1 cellular context compared by ENCODE assay signal in the genomic region with DNA sequence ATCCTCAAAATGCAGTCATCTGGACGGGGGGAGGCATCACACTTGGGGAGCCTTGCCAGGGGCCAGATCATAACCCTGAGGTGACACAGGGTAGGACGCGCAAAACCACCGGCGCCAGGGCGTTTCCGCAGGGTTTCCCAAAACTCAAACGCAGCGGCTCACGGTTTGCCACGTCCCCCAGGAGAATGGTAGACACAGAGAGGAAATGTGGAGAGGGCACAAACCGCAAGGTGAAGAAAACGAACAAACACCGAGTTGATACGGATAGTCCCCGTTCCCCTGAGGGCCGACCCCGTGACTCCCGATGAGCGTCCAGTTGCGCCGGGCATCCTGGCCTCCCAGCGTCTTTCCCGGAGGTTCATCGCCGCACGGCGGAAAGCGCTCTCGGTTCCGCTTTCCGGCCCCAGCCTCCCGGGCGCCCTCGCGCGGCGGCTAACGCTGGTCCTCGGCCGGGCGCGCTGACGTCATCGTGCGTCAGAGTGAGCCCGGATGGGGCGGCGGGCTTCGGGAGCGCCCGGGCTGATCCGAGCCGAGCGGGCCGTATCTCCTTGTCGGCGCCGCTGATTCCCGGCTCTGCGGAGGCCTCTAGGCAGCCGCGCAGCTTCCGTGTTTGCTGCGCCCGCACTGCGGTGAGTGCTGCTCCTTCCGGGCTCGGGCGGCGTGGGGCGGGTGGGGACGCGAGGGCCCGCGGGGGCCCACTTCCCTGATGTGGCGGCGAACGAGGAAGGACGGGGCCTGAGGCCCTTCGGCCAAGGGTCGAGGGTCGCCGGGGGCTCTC.
TF ChIP-seq lines count a peak whose summit lies in the region.

A gene (plus strand): TSS at position 467 of the 778 bp plus-strand sequence. CDS start 2,641 bp downstream, outside the sequence.

TF ChIP-seq in HepG2, 621 proteins besides CTCF, POLR2A, EP300 and RAD21 (continued from another document and continues in another):
- TF ChIP-seq ZNF83 (CRISPR knock-in tag; IDR thresholded peaks at IDR 0.05; ENCODE audit: borderline replicate concordance), result no peak
- peak; percentile 13; the same call in 1 of the 2 replicates for TF ChIP-seq ZNF614 (CRISPR knock-in tag; IDR thresholded peaks at IDR 0.05; ENCODE audit: borderline replicate concordance)
- peak; percentile 68; the same call in 1 of the 2 replicates for TF ChIP-seq ZBTB7B (CRISPR knock-in tag; IDR thresholded peaks at IDR 0.05)
- TF ChIP-seq, protein P1, sequence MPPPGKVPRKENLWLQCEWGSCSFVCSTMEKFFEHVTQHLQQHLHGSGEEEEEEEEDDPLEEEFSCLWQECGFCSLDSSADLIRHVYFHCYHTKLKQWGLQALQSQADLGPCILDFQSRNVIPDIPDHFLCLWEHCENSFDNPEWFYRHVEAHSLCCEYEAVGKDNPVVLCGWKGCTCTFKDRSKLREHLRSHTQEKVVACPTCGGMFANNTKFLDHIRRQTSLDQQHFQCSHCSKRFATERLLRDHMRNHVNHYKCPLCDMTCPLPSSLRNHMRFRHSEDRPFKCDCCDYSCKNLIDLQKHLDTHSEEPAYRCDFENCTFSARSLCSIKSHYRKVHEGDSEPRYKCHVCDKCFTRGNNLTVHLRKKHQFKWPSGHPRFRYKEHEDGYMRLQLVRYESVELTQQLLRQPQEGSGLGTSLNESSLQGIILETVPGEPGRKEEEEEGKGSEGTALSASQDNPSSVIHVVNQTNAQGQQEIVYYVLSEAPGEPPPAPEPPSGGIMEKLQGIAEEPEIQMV (CRISPR knock-in tag; IDR thresholded peaks at IDR 0.05; ENCODE audit: low read depth), result no peak
- TF ChIP-seq ZNF460 (CRISPR knock-in tag; IDR thresholded peaks at IDR 0.05; ENCODE audit: borderline replicate concordance), result no peak; the same call in 1 of the 2 replicates
- TF ChIP-seq, protein P2, sequence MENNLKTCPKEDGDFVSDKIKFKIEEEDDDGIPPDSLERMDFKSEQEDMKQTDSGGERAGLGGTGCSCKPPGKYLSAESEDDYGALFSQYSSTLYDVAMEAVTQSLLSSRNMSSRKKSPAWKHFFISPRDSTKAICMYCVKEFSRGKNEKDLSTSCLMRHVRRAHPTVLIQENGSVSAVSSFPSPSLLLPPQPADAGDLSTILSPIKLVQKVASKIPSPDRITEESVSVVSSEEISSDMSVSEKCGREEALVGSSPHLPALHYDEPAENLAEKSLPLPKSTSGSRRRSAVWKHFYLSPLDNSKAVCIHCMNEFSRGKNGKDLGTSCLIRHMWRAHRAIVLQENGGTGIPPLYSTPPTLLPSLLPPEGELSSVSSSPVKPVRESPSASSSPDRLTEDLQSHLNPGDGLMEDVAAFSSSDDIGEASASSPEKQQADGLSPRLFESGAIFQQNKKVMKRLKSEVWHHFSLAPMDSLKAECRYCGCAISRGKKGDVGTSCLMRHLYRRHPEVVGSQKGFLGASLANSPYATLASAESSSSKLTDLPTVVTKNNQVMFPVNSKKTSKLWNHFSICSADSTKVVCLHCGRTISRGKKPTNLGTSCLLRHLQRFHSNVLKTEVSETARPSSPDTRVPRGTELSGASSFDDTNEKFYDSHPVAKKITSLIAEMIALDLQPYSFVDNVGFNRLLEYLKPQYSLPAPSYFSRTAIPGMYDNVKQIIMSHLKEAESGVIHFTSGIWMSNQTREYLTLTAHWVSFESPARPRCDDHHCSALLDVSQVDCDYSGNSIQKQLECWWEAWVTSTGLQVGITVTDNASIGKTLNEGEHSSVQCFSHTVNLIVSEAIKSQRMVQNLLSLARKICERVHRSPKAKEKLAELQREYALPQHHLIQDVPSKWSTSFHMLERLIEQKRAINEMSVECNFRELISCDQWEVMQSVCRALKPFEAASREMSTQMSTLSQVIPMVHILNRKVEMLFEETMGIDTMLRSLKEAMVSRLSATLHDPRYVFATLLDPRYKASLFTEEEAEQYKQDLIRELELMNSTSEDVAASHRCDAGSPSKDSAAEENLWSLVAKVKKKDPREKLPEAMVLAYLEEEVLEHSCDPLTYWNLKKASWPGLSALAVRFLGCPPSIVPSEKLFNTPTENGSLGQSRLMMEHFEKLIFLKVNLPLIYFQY (CRISPR knock-in tag; IDR thresholded peaks at IDR 0.05; ENCODE audit: borderline replicate concordance), result peak; percentile 65; the same call in 1 of the 2 replicates
- no peak; the same call in 1 of the 2 replicates for TF ChIP-seq ZNF878 (CRISPR knock-in tag; IDR thresholded peaks at IDR 0.05)
- TF ChIP-seq, protein P3, sequence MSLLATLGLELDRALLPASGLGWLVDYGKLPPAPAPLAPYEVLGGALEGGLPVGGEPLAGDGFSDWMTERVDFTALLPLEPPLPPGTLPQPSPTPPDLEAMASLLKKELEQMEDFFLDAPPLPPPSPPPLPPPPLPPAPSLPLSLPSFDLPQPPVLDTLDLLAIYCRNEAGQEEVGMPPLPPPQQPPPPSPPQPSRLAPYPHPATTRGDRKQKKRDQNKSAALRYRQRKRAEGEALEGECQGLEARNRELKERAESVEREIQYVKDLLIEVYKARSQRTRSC (CRISPR knock-in tag; IDR thresholded peaks at IDR 0.05; ENCODE audit: low read depth), result no peak
- peak; percentile 70; the same call in 1 of the 2 replicates for TF ChIP-seq ZNF451 (CRISPR knock-in tag; IDR thresholded peaks at IDR 0.05)
- TF ChIP-seq, protein P4, sequence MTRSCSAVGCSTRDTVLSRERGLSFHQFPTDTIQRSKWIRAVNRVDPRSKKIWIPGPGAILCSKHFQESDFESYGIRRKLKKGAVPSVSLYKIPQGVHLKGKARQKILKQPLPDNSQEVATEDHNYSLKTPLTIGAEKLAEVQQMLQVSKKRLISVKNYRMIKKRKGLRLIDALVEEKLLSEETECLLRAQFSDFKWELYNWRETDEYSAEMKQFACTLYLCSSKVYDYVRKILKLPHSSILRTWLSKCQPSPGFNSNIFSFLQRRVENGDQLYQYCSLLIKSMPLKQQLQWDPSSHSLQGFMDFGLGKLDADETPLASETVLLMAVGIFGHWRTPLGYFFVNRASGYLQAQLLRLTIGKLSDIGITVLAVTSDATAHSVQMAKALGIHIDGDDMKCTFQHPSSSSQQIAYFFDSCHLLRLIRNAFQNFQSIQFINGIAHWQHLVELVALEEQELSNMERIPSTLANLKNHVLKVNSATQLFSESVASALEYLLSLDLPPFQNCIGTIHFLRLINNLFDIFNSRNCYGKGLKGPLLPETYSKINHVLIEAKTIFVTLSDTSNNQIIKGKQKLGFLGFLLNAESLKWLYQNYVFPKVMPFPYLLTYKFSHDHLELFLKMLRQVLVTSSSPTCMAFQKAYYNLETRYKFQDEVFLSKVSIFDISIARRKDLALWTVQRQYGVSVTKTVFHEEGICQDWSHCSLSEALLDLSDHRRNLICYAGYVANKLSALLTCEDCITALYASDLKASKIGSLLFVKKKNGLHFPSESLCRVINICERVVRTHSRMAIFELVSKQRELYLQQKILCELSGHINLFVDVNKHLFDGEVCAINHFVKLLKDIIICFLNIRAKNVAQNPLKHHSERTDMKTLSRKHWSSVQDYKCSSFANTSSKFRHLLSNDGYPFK (CRISPR knock-in tag; IDR thresholded peaks at IDR 0.05; ENCODE audit: borderline replicate concordance), result peak; percentile 85
- peak; percentile 78 for TF ChIP-seq TARDBP (CRISPR knock-in tag; IDR thresholded peaks at IDR 0.05)
- TF ChIP-seq, protein P5, sequence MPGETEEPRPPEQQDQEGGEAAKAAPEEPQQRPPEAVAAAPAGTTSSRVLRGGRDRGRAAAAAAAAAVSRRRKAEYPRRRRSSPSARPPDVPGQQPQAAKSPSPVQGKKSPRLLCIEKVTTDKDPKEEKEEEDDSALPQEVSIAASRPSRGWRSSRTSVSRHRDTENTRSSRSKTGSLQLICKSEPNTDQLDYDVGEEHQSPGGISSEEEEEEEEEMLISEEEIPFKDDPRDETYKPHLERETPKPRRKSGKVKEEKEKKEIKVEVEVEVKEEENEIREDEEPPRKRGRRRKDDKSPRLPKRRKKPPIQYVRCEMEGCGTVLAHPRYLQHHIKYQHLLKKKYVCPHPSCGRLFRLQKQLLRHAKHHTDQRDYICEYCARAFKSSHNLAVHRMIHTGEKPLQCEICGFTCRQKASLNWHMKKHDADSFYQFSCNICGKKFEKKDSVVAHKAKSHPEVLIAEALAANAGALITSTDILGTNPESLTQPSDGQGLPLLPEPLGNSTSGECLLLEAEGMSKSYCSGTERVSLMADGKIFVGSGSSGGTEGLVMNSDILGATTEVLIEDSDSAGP (CRISPR knock-in tag; IDR thresholded peaks at IDR 0.05; ENCODE audit: borderline replicate concordance), result peak; percentile 94
- TF ChIP-seq RBFOX2 (IDR thresholded peaks at IDR 0.05; ENCODE audit: low read depth, low read length), result peak; percentile 96
- TF ChIP-seq WIZ (CRISPR knock-in tag; IDR thresholded peaks at IDR 0.05), result 0 out of 2 replicates have a peak, but pooled peaks have one; percentile 64
- TF ChIP-seq ZNF180 (CRISPR knock-in tag; IDR thresholded peaks at IDR 0.05; ENCODE audit: borderline replicate concordance, low read depth), result 0 out of 2 replicates have a peak, but pooled peaks have one; percentile 45
- TF ChIP-seq, protein P6, sequence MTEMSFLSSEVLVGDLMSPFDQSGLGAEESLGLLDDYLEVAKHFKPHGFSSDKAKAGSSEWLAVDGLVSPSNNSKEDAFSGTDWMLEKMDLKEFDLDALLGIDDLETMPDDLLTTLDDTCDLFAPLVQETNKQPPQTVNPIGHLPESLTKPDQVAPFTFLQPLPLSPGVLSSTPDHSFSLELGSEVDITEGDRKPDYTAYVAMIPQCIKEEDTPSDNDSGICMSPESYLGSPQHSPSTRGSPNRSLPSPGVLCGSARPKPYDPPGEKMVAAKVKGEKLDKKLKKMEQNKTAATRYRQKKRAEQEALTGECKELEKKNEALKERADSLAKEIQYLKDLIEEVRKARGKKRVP (CRISPR knock-in tag; IDR thresholded peaks at IDR 0.05), result peak in 1 of 2 experiments; percentile 68; a peak in 1 of 4 replicates
- no peak for TF ChIP-seq ZNF17 (CRISPR knock-in tag; IDR thresholded peaks at IDR 0.05)
- TF ChIP-seq HDAC2 (CRISPR knock-in tag; IDR thresholded peaks at IDR 0.05), result peak; percentile 28; the same call in 1 of the 2 replicates
- no peak for TF ChIP-seq NFE2 (CRISPR knock-in tag; IDR thresholded peaks at IDR 0.05)
- TF ChIP-seq GTF3A (CRISPR knock-in tag; conservative IDR thresholded peaks at IDR 0.05), result 0 out of 2 replicates have a peak, but pooled peaks have one; percentile 65
- TF ChIP-seq ZNF335 (CRISPR knock-in tag; IDR thresholded peaks at IDR 0.05), result no peak; the same call in 1 of the 2 replicates
- 0 out of 2 replicates have a peak, but pooled peaks have one; percentile 42 for TF ChIP-seq ZNF205 (CRISPR knock-in tag; IDR thresholded peaks at IDR 0.05)
- no peak for TF ChIP-seq ZNF644 (CRISPR knock-in tag; IDR thresholded peaks at IDR 0.05; ENCODE audit: low read depth)
- TF ChIP-seq SP140L (CRISPR knock-in tag; IDR thresholded peaks at IDR 0.05; ENCODE audit: borderline replicate concordance), result no peak
- TF ChIP-seq ARNT (IDR thresholded peaks at IDR 0.05), result no peak
- TF ChIP-seq, protein P7, sequence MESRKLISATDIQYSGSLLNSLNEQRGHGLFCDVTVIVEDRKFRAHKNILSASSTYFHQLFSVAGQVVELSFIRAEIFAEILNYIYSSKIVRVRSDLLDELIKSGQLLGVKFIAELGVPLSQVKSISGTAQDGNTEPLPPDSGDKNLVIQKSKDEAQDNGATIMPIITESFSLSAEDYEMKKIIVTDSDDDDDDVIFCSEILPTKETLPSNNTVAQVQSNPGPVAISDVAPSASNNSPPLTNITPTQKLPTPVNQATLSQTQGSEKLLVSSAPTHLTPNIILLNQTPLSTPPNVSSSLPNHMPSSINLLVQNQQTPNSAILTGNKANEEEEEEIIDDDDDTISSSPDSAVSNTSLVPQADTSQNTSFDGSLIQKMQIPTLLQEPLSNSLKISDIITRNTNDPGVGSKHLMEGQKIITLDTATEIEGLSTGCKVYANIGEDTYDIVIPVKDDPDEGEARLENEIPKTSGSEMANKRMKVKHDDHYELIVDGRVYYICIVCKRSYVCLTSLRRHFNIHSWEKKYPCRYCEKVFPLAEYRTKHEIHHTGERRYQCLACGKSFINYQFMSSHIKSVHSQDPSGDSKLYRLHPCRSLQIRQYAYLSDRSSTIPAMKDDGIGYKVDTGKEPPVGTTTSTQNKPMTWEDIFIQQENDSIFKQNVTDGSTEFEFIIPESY (CRISPR knock-in tag; IDR thresholded peaks at IDR 0.05), result peak; percentile 38; the same call in 1 of the 2 replicates
- no peak for TF ChIP-seq HNRNPK (IDR thresholded peaks at IDR 0.05; ENCODE audit: low read depth, low read length, poor library complexity, severe bottlenecking)
- no peak for TF ChIP-seq MAZ (IDR thresholded peaks at IDR 0.05; ENCODE audit: borderline replicate concordance, low read depth, low read length)
- peak; percentile 68 for TF ChIP-seq MAZ (CRISPR knock-in tag; IDR thresholded peaks at IDR 0.05; ENCODE audit: low read depth)
- peak; percentile 79; the same call in 1 of the 2 replicates for TF ChIP-seq ZBTB8A (CRISPR knock-in tag; IDR thresholded peaks at IDR 0.05; ENCODE audit: borderline replicate concordance, low read depth)
- TF ChIP-seq NFYC (CRISPR knock-in tag; IDR thresholded peaks at IDR 0.05), result no peak
- TF ChIP-seq NR2F6 (IDR thresholded peaks at IDR 0.05), result no peak
- TF ChIP-seq NR2F6 (CRISPR knock-in tag; IDR thresholded peaks at IDR 0.05), result peak; percentile 38; the same call in 1 of the 2 replicates
- TF ChIP-seq SP2 (CRISPR knock-in tag; IDR thresholded peaks at IDR 0.05), result no peak
- TF ChIP-seq IRX3 (CRISPR knock-in tag; IDR thresholded peaks at IDR 0.05; ENCODE audit: borderline replicate concordance, low read depth), result 0 out of 2 replicates have a peak, but pooled peaks have one; percentile 28
- TF ChIP-seq, protein P8, sequence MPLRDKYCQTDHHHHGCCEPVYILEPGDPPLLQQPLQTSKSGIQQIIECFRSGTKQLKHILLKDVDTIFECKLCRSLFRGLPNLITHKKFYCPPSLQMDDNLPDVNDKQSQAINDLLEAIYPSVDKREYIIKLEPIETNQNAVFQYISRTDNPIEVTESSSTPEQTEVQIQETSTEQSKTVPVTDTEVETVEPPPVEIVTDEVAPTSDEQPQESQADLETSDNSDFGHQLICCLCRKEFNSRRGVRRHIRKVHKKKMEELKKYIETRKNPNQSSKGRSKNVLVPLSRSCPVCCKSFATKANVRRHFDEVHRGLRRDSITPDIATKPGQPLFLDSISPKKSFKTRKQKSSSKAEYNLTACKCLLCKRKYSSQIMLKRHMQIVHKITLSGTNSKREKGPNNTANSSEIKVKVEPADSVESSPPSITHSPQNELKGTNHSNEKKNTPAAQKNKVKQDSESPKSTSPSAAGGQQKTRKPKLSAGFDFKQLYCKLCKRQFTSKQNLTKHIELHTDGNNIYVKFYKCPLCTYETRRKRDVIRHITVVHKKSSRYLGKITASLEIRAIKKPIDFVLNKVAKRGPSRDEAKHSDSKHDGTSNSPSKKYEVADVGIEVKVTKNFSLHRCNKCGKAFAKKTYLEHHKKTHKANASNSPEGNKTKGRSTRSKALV (CRISPR knock-in tag; IDR thresholded peaks at IDR 0.05), result peak; percentile 88; the same call in 1 of the 2 replicates
- TF ChIP-seq, protein P9, sequence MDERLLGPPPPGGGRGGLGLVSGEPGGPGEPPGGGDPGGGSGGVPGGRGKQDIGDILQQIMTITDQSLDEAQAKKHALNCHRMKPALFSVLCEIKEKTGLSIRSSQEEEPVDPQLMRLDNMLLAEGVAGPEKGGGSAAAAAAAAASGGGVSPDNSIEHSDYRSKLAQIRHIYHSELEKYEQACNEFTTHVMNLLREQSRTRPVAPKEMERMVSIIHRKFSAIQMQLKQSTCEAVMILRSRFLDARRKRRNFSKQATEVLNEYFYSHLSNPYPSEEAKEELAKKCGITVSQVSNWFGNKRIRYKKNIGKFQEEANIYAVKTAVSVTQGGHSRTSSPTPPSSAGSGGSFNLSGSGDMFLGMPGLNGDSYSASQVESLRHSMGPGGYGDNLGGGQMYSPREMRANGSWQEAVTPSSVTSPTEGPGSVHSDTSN (CRISPR knock-in tag; IDR thresholded peaks at IDR 0.05), result no peak
- TF ChIP-seq ZNF331 (CRISPR knock-in tag; IDR thresholded peaks at IDR 0.05), result 0 out of 2 replicates have a peak, but pooled peaks have one; percentile 16
- TF ChIP-seq KAT2B (IDR thresholded peaks at IDR 0.05; ENCODE audit: borderline replicate concordance, low read depth, low read length), result no peak
- TF ChIP-seq ARHGAP35 (CRISPR knock-in tag; IDR thresholded peaks at IDR 0.05; ENCODE audit: borderline replicate concordance), result 0 out of 2 replicates have a peak, but pooled peaks have one; percentile 69
- TF ChIP-seq ZSCAN12 (CRISPR knock-in tag; IDR thresholded peaks at IDR 0.05), result no peak
